In genomic region chr6:4727671-4728435, GRCh38 we compare ENCODE assay signal across 11 cellular contexts. TPM values are rescaled to one million over a fixed set of nuclear protein-coding genes. Genes with fewer than 3 reads are reported as not detected.
A peak's percentile ranks its signal among the peaks of the same experiment; 100 is the strongest.
DNase-seq lines count a peak whose midpoint lies in the region; ATAC-seq, FAIRE-seq and TF ChIP-seq lines count a peak whose summit lies in the region.
"Had no signal": no experiment of that assay in that cellular context is flagged by ENCODE, and none has a peak within 500 bp of the region (broad histone marks: within the 10 kb centered on the region; RNA-seq: fewer than 3 reads in every experiment).

No MANE protein-coding gene starts in this region.

- H2AFZ ChIP-seq in PC-9: no peak overlapping the region

- H3F3A ChIP-seq in PC-9 (ENCODE audit: insufficient read depth, low read depth): no peaks in the 10 kb centered on the region

- POLR2A ChIA-PET in PC-9 (lab: Charles Lee; ENCODE audit: unreplicated experiment): interaction anchor here (0.7 to 0.8 kb wide), 2 partner anchors 247 to 695 kb away, joined by 3 to 6 read pairs; no protein-coding TSS in a partner anchor

- ATAC-seq in GM21381 (IDR thresholded peaks at IDR 0.05; ENCODE audit: unreplicated experiment) (peak; percentile 62), left colon (peak; percentile 99), pancreas (no peak)

- CTCF ChIA-PET in PC-9 (lab: Charles Lee): no interaction called here

- DNase-seq in CMK (ENCODE audit: low read depth): peak; percentile 52
- peak; percentile 25 to 53 for DNase-seq in PC-9
- DNase-seq in left colon: peak; percentile 53 to 54
- DNase-seq in pancreas: no peak
- no peak for DNase-seq in kidney glomerular epithelial cell (lab: John Stamatoyannopoulos, UW)
- no peak for DNase-seq in activated CD8-positive, alpha-beta memory T cell treated with anti-CD3 and anti-CD28 coated beads for 24 hours
- DNase-seq in NCI-H226: no peak
- DNase-seq: effector CD8-positive, alpha-beta T cell; T-helper 9 cell had no signal

- H3K27ac ChIP-seq in PC-9 (no peak overlapping the region), pancreas (no peak overlapping the region)

- no peak overlapping the region for H3K4me2 ChIP-seq in PC-9

- H3K9me3 ChIP-seq in PC-9 (ENCODE audit: insufficient read depth, low read depth) (no peaks in the 10 kb centered on the region), pancreas (no peaks in the 10 kb centered on the region)

- H3K9me2 ChIP-seq in PC-9 (ENCODE audit: insufficient read depth): no peaks in the 10 kb centered on the region

- intact Hi-C loops in PC-9 (cut with micrococcal nuclease; ENCODE audit: unreplicated experiment): no loop called here
- intact Hi-C loops in left colon (cut with DNase I, micrococcal nuclease): no loop called here
- intact Hi-C loops in pancreas (cut with DNase I): no loop called here

- H3K36me3 ChIP-seq in PC-9 (ENCODE audit: low read depth): no peaks in the 10 kb centered on the region
- H3K36me3 ChIP-seq in pancreas: no peaks in the 10 kb centered on the region

- TF ChIP-seq CTCF in PC-9 (conservative IDR thresholded peaks at IDR 0.05) (no peak), pancreas (IDR thresholded peaks at IDR 0.05) (no peak)

- H3K4me3 ChIP-seq in PC-9 (no peak overlapping the region), pancreas (no peak overlapping the region)

- no peak for FAIRE-seq in pancreas (lab: Jason Lieb, UNC)
- FAIRE-seq: GM12891 had no signal

- H3K4me1 ChIP-seq in PC-9 (replicated peaks; ENCODE audit: insufficient read depth): peaks cover 11% of the 10 kb centered on the region; the same call in 1 of the 2 replicates
- H3K4me1 ChIP-seq in pancreas: no peaks in the 10 kb centered on the region

- no peaks in the 10 kb centered on the region for H3K79me2 ChIP-seq in PC-9 (ENCODE audit: low read depth)

- H3K27me3 ChIP-seq in PC-9 (ENCODE audit: insufficient read depth, low read depth) (no peaks in the 10 kb centered on the region), pancreas (no peaks in the 10 kb centered on the region)

- BruUV-seq in PC-9 (replicated peaks; lab: Mats Ljungman, UMichigan): no TSS peak

- 32 to 37% methylated on average over 8 of the region's 8 CpGs for WGBS in pancreas, 2 donors

- H4K20me1 ChIP-seq in PC-9 (ENCODE audit: insufficient read depth): no peaks in the 10 kb centered on the region

RNA-seq across cellular contexts. Expression of gene CDYL, which starts 48.4 kb away (rescaled TPM):
- total RNA-seq in PC-9 (2021) (52.7 and 60.8 TPM in 2 replicates), left colon (10 to 100 TPM; 56.7 to 56.8 TPM), pancreas (10 to 100 TPM in 4 of 6 donors, 1 to 10 TPM in 2; 9.7 to 15.3 (median 11.6) TPM)
- 1 to 10 TPM; 3.4 to 3.5 TPM for polyA plus RNA-seq in pancreas

Comparison
In these comparisons a context has a peak if more than half of its experiments do, and no peak if none do; other contexts are left out.
1. DNase-seq: peak in CMK (single experiment), PC-9 (2 of 2) and left colon (2 of 2); none in pancreas (0 of 6), kidney glomerular epithelial cell (single experiment), activated CD8-positive, alpha-beta memory T cell treated with anti-CD3 and anti-CD28 coated beads for 24 hours (single experiment) and NCI-H226 (single experiment).
2. ATAC-seq: peak in GM21381 (single experiment) and left colon (single experiment); none in pancreas (0 of 4).